ENCODE assay signal across 28 cellular contexts in genomic region chr17:80319262-80319998, GRCh38. TPM values are rescaled to one million over a fixed set of nuclear protein-coding genes. Genes with fewer than 3 reads are reported as not detected.
DNase-seq lines count a peak whose midpoint lies in the region; ATAC-seq and TF ChIP-seq lines count a peak whose summit lies in the region.
"Had no signal": no experiment of that assay in that cellular context is flagged by ENCODE, and none has a peak within 500 bp of the region (broad histone marks: within the 10 kb centered on the region; RNA-seq: fewer than 3 reads in every experiment).

No MANE protein-coding gene starts in this region.

- H3K4me3 ChIP-seq in skeletal muscle tissue (ENCODE audit: low read length in 3 of 3): no peak overlapping the region
- H3K4me3 ChIP-seq in transverse colon: no peak overlapping the region
- H3K4me3 ChIP-seq: ovary, right atrium auricular region, vagina had no signal

- H3K27ac ChIP-seq in RWPE1 (peak overlapping the region; percentile 6; the same call in 1 of the 2 replicates), skeletal muscle tissue (ENCODE audit: low read depth, low read length) (peak overlapping the region; percentile 36), transverse colon (no peak overlapping the region)
- H3K27ac ChIP-seq: brain microvascular endothelial cell, HL-60, ovary, right atrium auricular region, vagina, VCaP had no signal

- in situ Hi-C loops in transverse colon (cut with MboI; ENCODE audit: low pct_ligation_motif_present in 1 of 4, low pct_unique_long_range_greater_than_20kb in 1 of 4, low sequenced_read_pairs in 3 of 4): no loop called here

- H3K9me3 ChIP-seq in skeletal muscle tissue (ENCODE audit: control insufficient read depth in 3 of 3, low read length in 3 of 3) (no peaks in the 10 kb centered on the region), transverse colon (no peaks in the 10 kb centered on the region)
- H3K9me3 ChIP-seq: ovary, vagina had no signal

- WGBS in transverse colon (ENCODE audit: low coverage in 1 of 2), 2 donors: 75 to 91% methylated on average over 6 to 22 of the region's 22 CpGs

- intact Hi-C loops in transverse colon (cut with DNase I; ENCODE audit: low total_unique reads): no loop called here

- H3K36me3 ChIP-seq in skeletal muscle tissue (ENCODE audit: control insufficient read depth in 3 of 3, insufficient read depth in 3 of 3, low read length in 3 of 3) (peaks cover 35 to 52% (median 48%) of the 10 kb centered on the region in 3 donors), transverse colon (peaks cover 0 to 56% (median 17%) of the 10 kb centered on the region in 4 donors)
- H3K36me3 ChIP-seq: ovary had no signal

- no peak for ATAC-seq in GM18868 (IDR thresholded peaks at IDR 0.05; ENCODE audit: unreplicated experiment)
- ATAC-seq: left ventricle myocardium superior; naive thymus-derived CD8-positive, alpha-beta T cell; SK-N-SH treated with all-trans-retinoic acid at 6 μM for 48 hours had no signal

- peak overlapping the region in 1 of 3 donors; percentile 16 for H3K9ac ChIP-seq in skeletal muscle tissue (ENCODE audit: low read depth in 1 of 3, low read length in 3 of 3)

- CTCF ChIA-PET in RWPE1 (lab: Yijun Ruan, JAX): interaction anchor here (0.6 kb wide), 1 partner anchor 26 kb away, joined by 3 read pairs; no protein-coding TSS in a partner anchor

- POLR2A ChIA-PET in RWPE1 (lab: Yijun Ruan, JAX; ENCODE audit: low non-redundant PET): interaction anchor here (0.6 kb wide), 1 partner anchor 17 kb away, joined by 3 read pairs; no protein-coding TSS in a partner anchor

- TF ChIP-seq EP300 in transverse colon (IDR thresholded peaks at IDR 0.05; ENCODE audit: low read depth): no peak

- TF ChIP-seq CTCF in RWPE1 (conservative IDR thresholded peaks at IDR 0.05; ENCODE audit: low read depth): no peak
- no peak for TF ChIP-seq CTCF in transverse colon (IDR thresholded peaks at IDR 0.05)

- DNase-seq in activated T-cell treated with anti-CD3 and anti-CD28 coated beads, Interleukin-2, amount 50 U/mL, for 1 hour: peak; percentile 1
- no peak for DNase-seq in activated T-cell treated with anti-CD3 and anti-CD28 coated beads, Interleukin-2, amount 50 U/mL, for 48 hours
- no peak for DNase-seq in RWPE1 (ENCODE audit: low spot score)
- DNase-seq in ecto neural progenitor cell (ENCODE audit: low spot score): peak; percentile 38
- no peak for DNase-seq in cerebellum (ENCODE audit: low spot score)
- DNase-seq in transverse colon: no peak
- DNase-seq: activated CD4-positive, alpha-beta T cell treated with anti-CD3 and anti-CD28 coated beads for 4 hours; amniotic stem cell; brain microvascular endothelial cell; CD8-positive, alpha-beta memory T cell; effector memory CD4-positive, alpha-beta T cell; glutamatergic neuron; Kasumi-1; left ventricle myocardium superior; MV-4-11; naive thymus-derived CD8-positive, alpha-beta T cell; NCI-H1436 treated with DMSO at 0.1 percent for 48 hours; NCI-H446 treated with DMSO at 0.1 percent for 48 hours; NCI-H82; stimulated activated CD4-positive, alpha-beta T cell treated with anti-CD3 and anti-CD28 coated beads, Interleukin-4, amount 100 ng/mL, for 1 hour had no signal

- no peaks in the 10 kb centered on the region for H3K27me3 ChIP-seq in skeletal muscle tissue (ENCODE audit: control insufficient read depth in 3 of 3, insufficient read depth in 3 of 3, low read length in 3 of 3)
- no peaks in the 10 kb centered on the region for H3K27me3 ChIP-seq in transverse colon
- H3K27me3 ChIP-seq: brain microvascular endothelial cell, ovary, right atrium auricular region, vagina had no signal

- TF ChIP-seq POLR2A in transverse colon (IDR thresholded peaks at IDR 0.05): no peak

- peaks cover 0 to 11% (median 4%) of the 10 kb centered on the region in 3 donors for H3K4me1 ChIP-seq in skeletal muscle tissue (ENCODE audit: control insufficient read depth in 3 of 3, insufficient read depth in 3 of 3, low read length in 3 of 3)
- H3K4me1 ChIP-seq in transverse colon: no peaks in the 10 kb centered on the region
- H3K4me1 ChIP-seq: right atrium auricular region, vagina had no signal

RNA-seq across cellular contexts. Expression of gene RNF213, which starts 58.8 kb away (rescaled TPM):
- total RNA-seq in skeletal muscle tissue (63.2 TPM), cerebellum (31.9 TPM), transverse colon (100 to 1,000 TPM; 113 to 174 (median 159) TPM)

Comparison
In these comparisons a context has a peak if more than half of its experiments do, and no peak if none do; other contexts are left out.
1. DNase-seq: peak in activated T-cell treated with anti-CD3 and anti-CD28 coated beads, Interleukin-2, amount 50 U/mL, for 1 hour (single experiment) and ecto neural progenitor cell (single experiment); none in activated T-cell treated with anti-CD3 and anti-CD28 coated beads, Interleukin-2, amount 50 U/mL, for 48 hours (0 of 2), RWPE1 (single experiment), cerebellum (single experiment) and transverse colon (single experiment).
2. H3K27ac ChIP-seq: peak in RWPE1 (single experiment) and skeletal muscle tissue (single experiment); none in transverse colon (0 of 4).